24 cellular contexts compared by ENCODE assay signal in genomic region chr21:41458559-41458958, GRCh38. TPM values are rescaled to one million over a fixed set of nuclear protein-coding genes. Genes with fewer than 3 reads are reported as not detected.
"Had no signal": no experiment of that assay in that cellular context is flagged by ENCODE, and none has a peak within 500 bp of the region (broad histone marks: within the 10 kb centered on the region; RNA-seq: fewer than 3 reads in every experiment).

No MANE protein-coding gene starts in this region.

- H3K27ac Mint-ChIP-seq: nephron, type B pancreatic cell had no signal

- H3K27ac ChIP-seq: dorsolateral prefrontal cortex, hepatocyte, spleen, suprapubic skin, thyroid gland had no signal

- ATAC-seq: left cardiac atrium, sciatic nerve had no signal

- DNase-seq: cortex of kidney; dorsolateral prefrontal cortex; effector CD8-positive, alpha-beta T cell; foreskin melanocyte; head of caudate nucleus; kidney; left cardiac atrium; mesendoderm; naive B cell; spleen; stimulated activated CD4-positive, alpha-beta T cell treated with anti-CD3 and anti-CD28 coated beads, Interleukin-15, amount 100 ng/mL, for 24 hours; stimulated activated CD4-positive, alpha-beta T cell treated with anti-CD3 and anti-CD28 coated beads, Interleukin-1b, Interleukin-23, amount 100 ng/mL, for 48 hours; stimulated activated CD4-positive, alpha-beta T cell treated with anti-CD3 and anti-CD28 coated beads, Interleukin-4, amount 100 ng/mL, for 24 hours; stimulated activated naive CD4-positive, alpha-beta T cell; thyroid gland had no signal

- H2AFZ ChIP-seq: hepatocyte had no signal

- H3K9me3 ChIP-seq: suprapubic skin, thyroid gland had no signal

- H3K27me3 Mint-ChIP-seq: naive B cell, type B pancreatic cell had no signal

- H3K4me2 ChIP-seq: hepatocyte had no signal

- H3K79me2 ChIP-seq: hepatocyte had no signal

- H3K4me3 ChIP-seq: dorsolateral prefrontal cortex, hepatocyte, spleen, suprapubic skin, thyroid gland had no signal

- H3K4me3 Mint-ChIP-seq: naive B cell, nephron, type B pancreatic cell had no signal

- H3K27me3 ChIP-seq: hepatocyte, spleen, suprapubic skin, thyroid gland had no signal

- H3K9me3 Mint-ChIP-seq: type B pancreatic cell had no signal

RNA-seq across cellular contexts. Expression of gene TMPRSS2, which starts 49.4 kb away (rescaled TPM):
- total RNA-seq: left cardiac atrium, lung microvascular endothelial cell, omental fat pad, pulmonary artery endothelial cell, skeletal muscle tissue had no signal
